1 cellular context compared by ENCODE assay signal in the genomic region with DNA sequence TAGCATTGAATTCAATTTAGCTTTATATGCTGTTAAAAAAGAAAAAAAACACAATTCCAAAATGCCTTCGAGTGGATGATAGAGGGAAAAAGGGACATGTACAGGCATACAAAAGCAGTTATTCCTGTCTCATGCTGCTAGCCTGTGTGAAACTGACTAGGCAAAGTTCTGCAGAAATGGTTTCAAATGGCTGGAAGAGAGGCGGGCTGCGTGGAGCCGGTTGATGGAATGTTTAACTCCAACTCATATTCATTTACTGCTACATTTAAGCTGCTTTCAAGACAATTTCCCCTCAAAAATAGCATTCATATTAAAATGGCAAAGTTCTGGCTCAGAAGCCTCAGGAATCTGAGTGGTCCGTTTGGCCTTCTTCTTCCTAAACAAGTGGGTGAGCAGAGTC.
TF ChIP-seq lines count a peak whose summit lies in the region.

No MANE protein-coding gene starts in this region.

TF ChIP-seq in GM23338, 12 proteins besides CTCF, POLR2A, EP300 and RAD21 (continued from another document):
- TF ChIP-seq EZH2 (IDR thresholded peaks at IDR 0.05; ENCODE audit: low read depth, unreplicated experiment) (no peak), POLR2AphosphoS5 (IDR thresholded peaks at IDR 0.05; ENCODE audit: low read depth) (no peak)
